Comparison of ENCODE assay signal across 26 cellular contexts in the genomic region with DNA sequence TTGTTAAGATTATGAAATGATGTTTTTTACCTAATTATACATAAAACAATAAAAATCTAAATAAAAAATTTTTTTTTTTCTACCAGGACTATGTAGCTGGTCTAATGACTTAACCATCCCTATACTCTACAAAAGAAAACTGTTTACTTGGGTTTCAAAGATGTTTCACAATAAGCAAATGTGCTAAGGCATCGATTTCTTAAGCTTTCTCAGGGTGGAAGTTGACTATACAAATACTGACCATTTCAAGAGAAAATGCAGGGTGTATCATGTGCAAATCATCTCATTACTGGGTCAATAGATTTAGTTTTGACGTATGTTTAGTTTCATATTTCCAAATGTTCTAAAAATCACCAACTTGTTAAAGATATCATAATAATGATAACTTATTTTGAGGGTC. TPM values are rescaled to one million over a fixed set of nuclear protein-coding genes. Genes with fewer than 3 reads are reported as not detected.
A peak's percentile ranks its signal among the peaks of the same experiment; 100 is the strongest.
DNase-seq lines count a peak whose midpoint lies in the region; ATAC-seq and TF ChIP-seq lines count a peak whose summit lies in the region.
"Had no signal": no experiment of that assay in that cellular context is flagged by ENCODE, and none has a peak within 500 bp of the region (broad histone marks: within the 10 kb centered on the region; RNA-seq: fewer than 3 reads in every experiment).

No MANE protein-coding gene starts in this region.

- peaks cover 74% of the 10 kb centered on the region for H3K36me3 Mint-ChIP-seq in endothelial cell (ENCODE audit: low read depth, unreplicated experiment)

- H2AFZ ChIP-seq in smooth muscle cell (ENCODE audit: low read depth) (no peak overlapping the region), Karpas-422 (ENCODE audit: low read length) (no peak overlapping the region)
- H2AFZ ChIP-seq: neural progenitor cell had no signal

- H3K4me3 Mint-ChIP-seq in endothelial cell (ENCODE audit: unreplicated experiment) = peak overlapping the region; percentile 47
- H3K4me3 Mint-ChIP-seq: activated naive CD4-positive, alpha-beta T cell treated with anti-CD3 and anti-CD28 coated beads for 36 hours; central memory CD8-positive, alpha-beta T cell; neural progenitor cell; T-helper 1 cell treated with Interleukin-12 subunit alpha and Interleukin-12 subunit beta and Interleukin-4 antibody, amounts not matched to agents 30 μg/mL and 1 μg/mL, for 36 hours had no signal

- H3K27ac ChIP-seq in smooth muscle cell (ENCODE audit: low read depth) = peak overlapping the region; percentile 18
- no peak overlapping the region for H3K27ac ChIP-seq in WERI-Rb-1
- no peak overlapping the region for H3K27ac ChIP-seq in Karpas-422 (ENCODE audit: low read length)
- H3K27ac ChIP-seq: neural progenitor cell, prostate gland, SJCRH30, stomach had no signal

- no peaks in the 10 kb centered on the region for H3K27me3 Mint-ChIP-seq in endothelial cell (ENCODE audit: unreplicated experiment)
- H3K27me3 Mint-ChIP-seq: type B pancreatic cell had no signal

- no peaks in the 10 kb centered on the region for H4K20me1 ChIP-seq in smooth muscle cell (ENCODE audit: low read depth)
- H4K20me1 ChIP-seq in Karpas-422 (ENCODE audit: insufficient read depth, low read depth, low read length) = no peaks in the 10 kb centered on the region

- ATAC-seq in Right ventricle myocardium superior (ENCODE audit: poor library complexity) (peak; percentile 11), left ventricle myocardium superior (no peak), GM21786 (IDR thresholded peaks at IDR 0.05; ENCODE audit: unreplicated experiment) (no peak)

- H3K4me1 Mint-ChIP-seq in endothelial cell (ENCODE audit: unreplicated experiment) = peaks cover 37% of the 10 kb centered on the region
- H3K4me1 Mint-ChIP-seq: central memory CD8-positive, alpha-beta T cell had no signal

- H3K9ac ChIP-seq in smooth muscle cell (ENCODE audit: low read depth) (no peak overlapping the region), Karpas-422 (ENCODE audit: low read length) (no peak overlapping the region)
- H3K9ac ChIP-seq: neural progenitor cell had no signal

- no peak for TF ChIP-seq CTCF in endothelial cell (IDR thresholded peaks at IDR 0.05; ENCODE audit: unreplicated experiment)
- no peak for TF ChIP-seq CTCF in smooth muscle cell (IDR thresholded peaks at IDR 0.05; ENCODE audit: borderline replicate concordance, insufficient read depth, poor library complexity, severe bottlenecking)
- no peak for TF ChIP-seq CTCF in WERI-Rb-1 (IDR thresholded peaks at IDR 0.05; ENCODE audit: low read depth, low read length)

- H3K36me3 ChIP-seq in smooth muscle cell (ENCODE audit: low read depth) = peaks cover 8% of the 10 kb centered on the region
- H3K36me3 ChIP-seq in WERI-Rb-1 = no peaks in the 10 kb centered on the region
- H3K36me3 ChIP-seq in Karpas-422 (ENCODE audit: insufficient read depth, low read length) = no peaks in the 10 kb centered on the region
- H3K36me3 ChIP-seq: neural progenitor cell, prostate gland had no signal

- H3K27ac Mint-ChIP-seq in endothelial cell (ENCODE audit: unreplicated experiment) = no peak overlapping the region
- H3K27ac Mint-ChIP-seq: activated naive CD4-positive, alpha-beta T cell treated with anti-CD3 and anti-CD28 coated beads for 36 hours; neural progenitor cell; T-helper 1 cell treated with Interleukin-12 subunit alpha and Interleukin-12 subunit beta and Interleukin-4 antibody, amounts not matched to agents 30 μg/mL and 1 μg/mL, for 36 hours; type B pancreatic cell had no signal

- H3K27me3 ChIP-seq in smooth muscle cell (ENCODE audit: low read depth) = no peaks in the 10 kb centered on the region
- H3K27me3 ChIP-seq in WERI-Rb-1 (ENCODE audit: insufficient read depth, low read depth, severe bottlenecking) = peaks cover 5% of the 10 kb centered on the region
- H3K27me3 ChIP-seq in Karpas-422 (ENCODE audit: low read length) = no peaks in the 10 kb centered on the region
- H3K27me3 ChIP-seq: BE2C, SJCRH30, stomach had no signal

- 76% methylated on average over 2 of the region's 2 CpGs for WGBS in smooth muscle cell (ENCODE audit: low lambda C conversion rate)

- no peaks in the 10 kb centered on the region for H3K9me3 Mint-ChIP-seq in endothelial cell (ENCODE audit: unreplicated experiment)
- H3K9me3 Mint-ChIP-seq: activated naive CD4-positive, alpha-beta T cell treated with anti-CD3 and anti-CD28 coated beads for 36 hours; central memory CD8-positive, alpha-beta T cell; T-helper 1 cell treated with Interleukin-12 subunit alpha and Interleukin-12 subunit beta and Interleukin-4 antibody, amounts not matched to agents 30 μg/mL and 1 μg/mL, for 36 hours; type B pancreatic cell had no signal

- H3K9me2 ChIP-seq in Karpas-422 (replicated peaks; ENCODE audit: insufficient read depth, low read length) = no peaks in the 10 kb centered on the region

- intact Hi-C loops in Right ventricle myocardium superior (cut with DNase I) = no loop called here
- intact Hi-C loops in left ventricle myocardium superior (cut with micrococcal nuclease) = loop anchor here (5.0 kb wide), 1 partner anchor 130 kb away; no protein-coding TSS in a partner anchor

- H3K4me2 ChIP-seq in smooth muscle cell (peak overlapping the region; percentile 54), Karpas-422 (ENCODE audit: low read depth, low read length, poor library complexity, severe bottlenecking) (no peak overlapping the region)
- H3K4me2 ChIP-seq: neural progenitor cell had no signal

- peaks cover 7% of the 10 kb centered on the region for H3F3A ChIP-seq in smooth muscle cell (ENCODE audit: low read depth)

- H3K9me3 ChIP-seq in smooth muscle cell (replicated peaks; ENCODE audit: low read depth) = no peaks in the 10 kb centered on the region
- no peaks in the 10 kb centered on the region for H3K9me3 ChIP-seq in WERI-Rb-1 (ENCODE audit: severe bottlenecking)
- no peaks in the 10 kb centered on the region for H3K9me3 ChIP-seq in Karpas-422 (ENCODE audit: low read length)
- H3K9me3 ChIP-seq: BE2C, prostate gland, stomach had no signal

- H3K79me2 ChIP-seq in smooth muscle cell (ENCODE audit: low read depth) (peaks cover 100% of the 10 kb centered on the region), Karpas-422 (ENCODE audit: low read length) (no peaks in the 10 kb centered on the region)

- H3K4me3 ChIP-seq in smooth muscle cell (no peak overlapping the region), WERI-Rb-1 (ENCODE audit: low read depth, low read length) (no peak overlapping the region), Karpas-422 (ENCODE audit: low read length) (no peak overlapping the region)
- H3K4me3 ChIP-seq: neural progenitor cell, prostate gland, SJCRH30, stomach had no signal

- H3K4me1 ChIP-seq in smooth muscle cell (ENCODE audit: low read depth) = peaks cover 14% of the 10 kb centered on the region
- H3K4me1 ChIP-seq in Karpas-422 (ENCODE audit: low read length) = no peaks in the 10 kb centered on the region
- H3K4me1 ChIP-seq: prostate gland had no signal

- DNase-seq in Right ventricle myocardium superior = no peak
- DNase-seq in left ventricle myocardium superior = no peak
- no peak for DNase-seq in endothelial cell (ENCODE audit: low spot score)
- DNase-seq in iris pigment epithelial cell (ENCODE audit: low read depth) = peak; percentile 65
- DNase-seq in smooth muscle cell (lab: John Stamatoyannopoulos, UW; ENCODE audit: unreplicated experiment) = no peak
- DNase-seq in WERI-Rb-1 = no peak
- DNase-seq in Karpas-422 = no peak
- DNase-seq: activated CD4-positive, alpha-beta T cell treated with anti-CD3 and anti-CD28 coated beads for 48 hours; activated naive CD4-positive, alpha-beta T cell treated with anti-CD3 and anti-CD28 coated beads for 36 hours; activated T-cell treated with anti-CD3 and anti-CD28 coated beads, Interleukin-2, amount 50 U/mL, for 48 hours; anterior cingulate cortex; BE2C; COR-L47; DMS79; NCI-H1092 treated with DMSO at 0.1 percent for 48 hours; NCI-H2029; OCI-M1; SJCRH30; stimulated activated CD4-positive, alpha-beta T cell treated with anti-CD3 and anti-CD28 coated beads, Interleukin-12 subunit alpha, Interleukin-12 subunit beta, amount 100 ng/mL, for 4 hours; stomach had no signal

RNA-seq across cellular contexts. Expression of a gene that starts 7.6 kb away (rescaled TPM):
- total RNA-seq in Right ventricle myocardium superior (159 TPM), left ventricle myocardium superior (175 TPM), endothelial cell (ENCODE audit: unreplicated experiment) (486 TPM), smooth muscle cell (74.8 and 83.7 TPM in 2 replicates)
- polyA plus RNA-seq in smooth muscle cell = 61.9 and 80.4 TPM in 2 replicates
- 0.71 TPM in 1 of 2 replicates, not detected in the other for total RNA-seq in Karpas-422 (2014; rRNA removed; shearing (Covaris generic); ENCODE audit: low replicate concordance)

Comparison
In these comparisons a context has a peak if more than half of its experiments do, and no peak if none do; other contexts are left out.
1. RNA of a gene that starts 7.6 kb away (total RNA-seq): 486 TPM in endothelial cell (single experiment), 175 TPM in left ventricle myocardium superior (single experiment), 159 TPM in Right ventricle myocardium superior (single experiment) and 74.8 to 83.7 TPM in smooth muscle cell; 0.71 TPM in Karpas-422; every median in the first group is over 10 times any median in the second.